In genomic region chr4:84582302-84582987, GRCh38 we compare ENCODE assay signal across 7 cellular contexts. TPM values are rescaled to one million over a fixed set of nuclear protein-coding genes. Genes with fewer than 3 reads are reported as not detected.
A peak's percentile ranks its signal among the peaks of the same experiment; 100 is the strongest.
DNase-seq lines count a peak whose midpoint lies in the region; ATAC-seq and TF ChIP-seq lines count a peak whose summit lies in the region.

No MANE protein-coding gene starts in this region.

- peak; percentile 42 for DNase-seq in NCI-H2196 treated with DMSO at 0.1 percent for 48 hours (lab: John Stamatoyannopoulos, UW; ENCODE audit: unreplicated experiment)
- peak; percentile 79 for DNase-seq in activated CD4-positive, CD25-positive, alpha-beta regulatory T cell treated with anti-CD3 and anti-CD28 coated beads, Interleukin-2, amount 50 U/mL, for 72 hours
- peak; percentile 91 for DNase-seq in cerebellar cortex (ENCODE audit: low spot score)
- no peak for DNase-seq in kidney epithelial cell (ENCODE audit: low read depth)
- DNase-seq in stimulated activated CD4-positive, alpha-beta T cell treated with anti-CD3 and anti-CD28 coated beads, Interleukin-15, amount 100 ng/mL, for 1 hour (ENCODE audit: low read depth in 1 of 2, low spot score in 1 of 2) = peak; percentile 73 to 88

- no peak for TF ChIP-seq CTCF in kidney epithelial cell (IDR thresholded peaks at IDR 0.05; ENCODE audit: insufficient read depth, low read length, poor library complexity, severe bottlenecking)

- H3K27me3 ChIP-seq in kidney epithelial cell (ENCODE audit: control insufficient read depth, insufficient read depth, low read length) = no peaks in the 10 kb centered on the region

- peak overlapping the region; percentile 70 for H3K4me3 ChIP-seq in kidney epithelial cell (ENCODE audit: low read depth, low read length)

- no peaks in the 10 kb centered on the region for H3K36me3 ChIP-seq in kidney epithelial cell (ENCODE audit: control insufficient read depth, insufficient read depth, low read length)

- ATAC-seq in GM18858 (IDR thresholded peaks at IDR 0.05; ENCODE audit: unreplicated experiment) (peak; percentile 70), HG03095 (IDR thresholded peaks at IDR 0.05; ENCODE audit: unreplicated experiment) (peak; percentile 65)

RNA-seq across cellular contexts. Expression of gene CDS1, which starts 0.5 kb away (rescaled TPM):
- 18.8 and 18.9 TPM in 2 replicates for total RNA-seq in kidney epithelial cell
